Comparison of ENCODE assay signal across 28 cellular contexts in genomic region chr20:25586877-25587276, GRCh38. TPM values are rescaled to one million over a fixed set of nuclear protein-coding genes. Genes with fewer than 3 reads are reported as not detected.
DNase-seq lines count a peak whose midpoint lies in the region; ATAC-seq, FAIRE-seq and TF ChIP-seq lines count a peak whose summit lies in the region.
"Had no signal": no experiment of that assay in that cellular context is flagged by ENCODE, and none has a peak within 500 bp of the region (broad histone marks: within the 10 kb centered on the region; RNA-seq: fewer than 3 reads in every experiment).

No MANE protein-coding gene starts in this region.

- H3K79me2 ChIP-seq in trophoblast cell (ENCODE audit: control insufficient read depth, insufficient read depth, low read length, poor library complexity): peaks cover 10% of the 10 kb centered on the region

- POLR2A ChIA-PET in A549 (lab: Yijun Ruan, JAX): no interaction called here

- no peak overlapping the region for H4K12ac ChIP-seq in trophoblast cell (ENCODE audit: low read depth, low read length)

- no peak overlapping the region for H3K27ac ChIP-seq in A549
- no peak overlapping the region for H3K27ac ChIP-seq in trophoblast cell (ENCODE audit: low read depth, low read length)
- H3K27ac ChIP-seq: adrenal gland, BLaER1, esophagus muscularis mucosa, psoas muscle, upper lobe of left lung had no signal

- H2AK5ac ChIP-seq in trophoblast cell (ENCODE audit: low read length): no peak overlapping the region

- no peak overlapping the region for H2BK120ac ChIP-seq in trophoblast cell (ENCODE audit: insufficient read depth, low read length, poor library complexity)

- H4K91ac ChIP-seq in trophoblast cell (ENCODE audit: low read depth, low read length): no peak overlapping the region

- H3K9ac ChIP-seq in trophoblast cell (ENCODE audit: low read length): no peak overlapping the region
- H3K9ac ChIP-seq: BLaER1 had no signal

- FAIRE-seq in A549 (lab: Jason Lieb, UNC): no peak
- FAIRE-seq: frontal cortex had no signal

- WGBS in A549 (ENCODE audit: missing lambda C conversion rate): 73% methylated on average over 11 of the region's 11 CpGs
- WGBS in trophoblast cell (ENCODE audit: extremely low coverage, insufficient coverage, insufficient read length): no CpG with 5 or more reads among the region's 11 CpGs

- no peak overlapping the region for H3K18ac ChIP-seq in trophoblast cell (ENCODE audit: low read length)

- H3K36me3 ChIP-seq in trophoblast cell (ENCODE audit: control insufficient read depth in 1 of 2, insufficient read depth in 2 of 2, low read length in 2 of 2): no peaks in the 10 kb centered on the region
- H3K36me3 ChIP-seq: adrenal gland, BLaER1, esophagus muscularis mucosa, upper lobe of left lung had no signal

- TF ChIP-seq RAD21 in A549 (conservative IDR thresholded peaks at IDR 0.05 in 1 of 2, IDR thresholded peaks at IDR 0.05 in 1 of 2): no peak

- H3K4me3 ChIP-seq in A549: no peak overlapping the region
- no peak overlapping the region for H3K4me3 ChIP-seq in trophoblast cell (ENCODE audit: low read depth, low read length)
- H3K4me3 ChIP-seq: adrenal gland, BLaER1, esophagus muscularis mucosa, psoas muscle, upper lobe of left lung had no signal

- CTCF ChIA-PET in A549 (lab: Yijun Ruan, JAX): no interaction called here

- no peak overlapping the region for H4K8ac ChIP-seq in trophoblast cell (ENCODE audit: low read depth, low read length)

- H3K14ac ChIP-seq in trophoblast cell (ENCODE audit: low read length): no peak overlapping the region

- H2BK5ac ChIP-seq in trophoblast cell (ENCODE audit: low read depth, low read length, poor library complexity): no peak overlapping the region

- H3K23ac ChIP-seq in trophoblast cell (ENCODE audit: low read length): no peak overlapping the region

- TF ChIP-seq POLR2A in A549 (IDR thresholded peaks at IDR 0.05; ENCODE audit: low read length): no peak

- no peak overlapping the region for H2BK12ac ChIP-seq in trophoblast cell (ENCODE audit: low read length)

- DNase-seq in A549 (ENCODE audit: low read depth in 1 of 2, low spot score in 1 of 2) (peak in 1 of 2 experiments; percentile 26), ELR (ENCODE audit: low read depth) (peak; percentile 32), MV-4-11 (lab: John Stamatoyannopoulos, UW) (peak; percentile 25), glomerular visceral epithelial cell (ENCODE audit: extremely low spot score) (peak; percentile 27), trophoblast cell (no peak), left cardiac atrium (no peak), dedifferentiated amniotic fluid mesenchymal stem cell (ENCODE audit: extremely low spot score) (no peak)
- DNase-seq in stimulated activated CD4-positive, alpha-beta T cell treated with anti-CD3 and anti-CD28 coated beads, Interleukin-2, amount 100 ng/mL, for 24 hours: no peak
- DNase-seq: activated CD4-positive, alpha-beta memory T cell treated with anti-CD3 and anti-CD28 coated beads for 36 hours; activated naive CD4-positive, alpha-beta T cell treated with anti-CD3 and anti-CD28 coated beads for 36 hours; adrenal gland; GDM1; KBM-7; NCI-H1417; NCI-H2029 treated with DMSO at 0.1 percent for 48 hours; NCI-H526; psoas muscle; Right ventricle myocardium superior; stimulated activated CD4-positive, alpha-beta T cell treated with anti-CD3 and anti-CD28 coated beads, Interleukin-15, amount 100 ng/mL, for 24 hours; substantia nigra; upper lobe of left lung had no signal

- H3K27me3 ChIP-seq in trophoblast cell (ENCODE audit: insufficient read depth, low read length): no peaks in the 10 kb centered on the region
- H3K27me3 ChIP-seq: adrenal gland, esophagus muscularis mucosa had no signal

- intact Hi-C loops in left cardiac atrium (cut with DNase I): no loop called here

- TF ChIP-seq CTCF in A549 (IDR thresholded peaks at IDR 0.05): no peak

- H3K4me2 ChIP-seq in A549 (no peak overlapping the region), trophoblast cell (ENCODE audit: low read length) (no peak overlapping the region)
- H3K4me2 ChIP-seq: BLaER1 had no signal

- H3K4me1 ChIP-seq in A549 (peaks cover 28% of the 10 kb centered on the region), trophoblast cell (ENCODE audit: control insufficient read depth in 1 of 2, insufficient read depth in 2 of 2, low read length in 2 of 2) (peaks cover 0 to 4% of the 10 kb centered on the region in 2 experiments)
- H3K4me1 ChIP-seq: psoas muscle had no signal

- H3K79me1 ChIP-seq in trophoblast cell (ENCODE audit: low read length): peaks cover 11% of the 10 kb centered on the region

- ATAC-seq in A549 (no peak), left cardiac atrium (no peak)
- ATAC-seq: activated CD4-positive, CD25-positive, alpha-beta regulatory T cell treated with anti-CD3 and anti-CD28 coated beads, Interleukin-2, amount 50 U/mL, for 24 hours; psoas muscle; SK-N-SH treated with all-trans-retinoic acid at 6 μM for 48 hours; stimulated activated memory B cell treated with anti-CD40 and anti-IgM and Interleukin-4, amounts not matched to agents 10 μg/mL and 1 μg/mL and 100 μg/mL, for 72 hours had no signal

- H2AFZ ChIP-seq in trophoblast cell (ENCODE audit: insufficient read depth, low read length, poor library complexity): no peak overlapping the region

- H3K4ac ChIP-seq in trophoblast cell (ENCODE audit: low read depth, low read length): no peak overlapping the region

- H3K9me3 ChIP-seq in A549 (no peaks in the 10 kb centered on the region), trophoblast cell (ENCODE audit: insufficient read depth, low read depth, low read length) (no peaks in the 10 kb centered on the region)
- H3K9me3 ChIP-seq: adrenal gland, esophagus muscularis mucosa, psoas muscle, upper lobe of left lung had no signal

- no peak for TF ChIP-seq EP300 in A549 (IDR thresholded peaks at IDR 0.05)

TF ChIP-seq in A549, 52 proteins besides CTCF, POLR2A, EP300 and RAD21:
- TF ChIP-seq SMC3 (IDR thresholded peaks at IDR 0.05): no peak
- TF ChIP-seq FOSL2 (IDR thresholded peaks at IDR 0.05): 0 out of 2 replicates have a peak, but pooled peaks have one; percentile 11
- TF ChIP-seq FOSL2 (CRISPR knock-in tag; IDR thresholded peaks at IDR 0.05): no peak
TF ChIP-seq in A549: peak in this region for 1.

RNA-seq across cellular contexts. Expression of gene NINL, which starts 1.5 kb away (rescaled TPM):
- polyA plus RNA-seq in A549 (2011; rRNA removed): 15.3 and 22.4 TPM in 2 replicates
- 20.0 and 20.8 TPM in 2 replicates for polyA plus RNA-seq in A549 (2012; cell fraction: cytosol; rRNA removed)
- polyA plus RNA-seq in A549 (2012; cell fraction: nucleus; rRNA removed): 45.7 and 48.9 TPM in 2 replicates
- 13.2 to 23.4 TPM (median 20.2 TPM) in 3 replicates for polyA plus RNA-seq in A549 (2017; fragmentation: RNase III; extraction: RNeasy Plus Mini Kit Qiagen cat#74134 plus additional on column Dnase treatment)
- polyA minus RNA-seq in A549 (2011; rRNA and poly(A)+ RNA removed): 13.1 and 20.6 TPM in 2 replicates
- 11.3 TPM in 2 replicates for polyA plus RNA-seq in trophoblast cell (2013)
- total RNA-seq in left cardiac atrium: 1 to 10 TPM; 3.8 to 5.1 TPM
- total RNA-seq: HT-29 had no signal

RNA-seq across cellular contexts. Expression of gene NANP, which starts 36.9 kb away (rescaled TPM):
- 11.4 and 12.2 TPM in 2 replicates for polyA plus RNA-seq in A549 (2011; rRNA removed)
- 3.6 and 4.4 TPM in 2 replicates for polyA plus RNA-seq in A549 (2012; cell fraction: cytosol; rRNA removed)
- 1.0 and 1.8 TPM in 2 replicates for polyA plus RNA-seq in A549 (2012; cell fraction: nucleus; rRNA removed)
- 10.2 to 11.2 TPM (median 11.2 TPM) in 3 replicates for polyA plus RNA-seq in A549 (2017; fragmentation: RNase III; extraction: RNeasy Plus Mini Kit Qiagen cat#74134 plus additional on column Dnase treatment)
- polyA minus RNA-seq in A549 (2011; rRNA and poly(A)+ RNA removed): 4.8 and 5.7 TPM in 2 replicates
- 3.7 and 4.0 TPM in 2 replicates for polyA plus RNA-seq in trophoblast cell (2013)
- 1 to 10 TPM; 4.4 to 6.7 TPM for total RNA-seq in left cardiac atrium

Comparison
In these comparisons a context has a peak if more than half of its experiments do, and no peak if none do; other contexts are left out.
1. DNase-seq: peak in ELR (single experiment), MV-4-11 (single experiment) and glomerular visceral epithelial cell (single experiment); none in trophoblast cell (0 of 2), left cardiac atrium (single experiment), dedifferentiated amniotic fluid mesenchymal stem cell (single experiment) and stimulated activated CD4-positive, alpha-beta T cell treated with anti-CD3 and anti-CD28 coated beads, Interleukin-2, amount 100 ng/mL, for 24 hours (0 of 2).